ENCODE assay signal across 1 cellular context in genomic region chr9:128339761-128340690, GRCh38.
TF ChIP-seq lines count a peak whose summit lies in the region.

Gene SLC27A4 (plus strand): TSS chr9:128340527. CDS start chr9:128343133, 2,606 bp downstream.

TF ChIP-seq in WTC11, 78 proteins besides CTCF, POLR2A, EP300 and RAD21 (continued from another document):
- no peak for TF ChIP-seq ARID4B (CRISPR knock-in tag; IDR thresholded peaks at IDR 0.05; ENCODE audit: borderline replicate concordance)
- TF ChIP-seq ZBTB43 (CRISPR knock-in tag; IDR thresholded peaks at IDR 0.05): no peak
- TF ChIP-seq SP1 (CRISPR knock-in tag; conservative IDR thresholded peaks at IDR 0.05): peak; percentile 86
- no peak for TF ChIP-seq E2F1 (CRISPR knock-in tag; IDR thresholded peaks at IDR 0.05)
- TF ChIP-seq NR1H2 (CRISPR knock-in tag; IDR thresholded peaks at IDR 0.05): no peak
- no peak for TF ChIP-seq ZNF232 (CRISPR knock-in tag; IDR thresholded peaks at IDR 0.05)
- TF ChIP-seq ZNF671 (CRISPR knock-in tag; IDR thresholded peaks at IDR 0.05): no peak
TF ChIP-seq in WTC11: peak in this region for 9.
